Comparison of ENCODE assay signal across 9 cellular contexts in the genomic region with DNA sequence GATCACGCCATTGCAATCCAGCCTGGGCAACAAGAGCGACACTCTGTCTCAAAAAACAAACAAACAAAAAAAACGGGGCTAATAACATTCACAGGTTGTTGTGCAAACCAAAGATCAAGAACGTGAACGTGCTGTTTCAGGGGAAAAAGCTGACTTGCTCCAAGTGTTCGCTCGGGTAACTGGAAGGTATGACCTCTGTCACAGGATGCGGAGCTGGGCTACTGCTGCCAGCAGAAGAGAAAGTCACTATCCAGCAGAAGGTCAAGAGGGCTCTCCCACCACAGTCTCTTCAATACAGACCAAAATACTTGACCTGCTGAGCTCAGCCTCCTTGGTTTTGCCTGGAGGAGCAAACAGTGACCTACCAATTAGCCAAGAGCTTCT. TPM values are rescaled to one million over a fixed set of nuclear protein-coding genes. Genes with fewer than 3 reads are reported as not detected.
DNase-seq lines count a peak whose midpoint lies in the region; ATAC-seq, FAIRE-seq and TF ChIP-seq lines count a peak whose summit lies in the region.
"Had no signal": no experiment of that assay in that cellular context is flagged by ENCODE, and none has a peak within 500 bp of the region (broad histone marks: within the 10 kb centered on the region; RNA-seq: fewer than 3 reads in every experiment).

No MANE protein-coding gene starts in this region.

- H3K9me3 ChIP-seq in A549 (no peaks in the 10 kb centered on the region), ovary (no peaks in the 10 kb centered on the region)

- 75% methylated on average over 8 of the region's 8 CpGs for WGBS in A549 (ENCODE audit: missing lambda C conversion rate)
- WGBS in ovary, 3 donors, result 61 to 66% (median 64%) methylated on average over 8 of the region's 8 CpGs

- no peak for FAIRE-seq in A549 (lab: Jason Lieb, UNC)

- ATAC-seq in A549 (no peak), left ventricle myocardium superior (peak; percentile 55), GM21528 (IDR thresholded peaks at IDR 0.05; ENCODE audit: low FRiP score, unreplicated experiment) (no peak)

- H3K27ac ChIP-seq in A549 (peak overlapping the region; percentile 67 to 83), ovary (peak overlapping the region; percentile 15 to 73)

- intact Hi-C loops in left ventricle myocardium superior (cut with micrococcal nuclease), result loop anchor here (5.0 to 10.0 kb wide), 4 partner anchors 57 to 547 kb away; partner anchors contain the start of gene ABCA1
- intact Hi-C loops in ovary (cut with DNase I), result loop anchor here in 3 of 4 donors (2.0 to 10.0 kb wide), 4 partner anchors 57 to 377 kb away; partner anchors contain the start of genes ABCA1 (in 2 of the 3) and SLC44A1 (in 1 of the 3)

- TF ChIP-seq CTCF in A549 (IDR thresholded peaks at IDR 0.05) (no peak), ovary (IDR thresholded peaks at IDR 0.05) (no peak)

- TF ChIP-seq EP300 in A549 (IDR thresholded peaks at IDR 0.05) (no peak), ovary (IDR thresholded peaks at IDR 0.05) (no peak)

- POLR2A ChIA-PET in A549 (lab: Yijun Ruan, JAX), result interaction anchor here (0.9 to 1.8 kb wide), 4 partner anchors 59 to 196 kb away, joined by 3 to 8 read pairs (median 7); partner anchors contain the start of gene ABCA1

- H3K4me3 ChIP-seq in A549 (no peak overlapping the region), ovary (no peak overlapping the region)

- no peak for TF ChIP-seq RAD21 in A549 (conservative IDR thresholded peaks at IDR 0.05 in 1 of 2, IDR thresholded peaks at IDR 0.05 in 1 of 2)

- H3K27me3 ChIP-seq in ovary, result no peaks in the 10 kb centered on the region

- H3K36me3 ChIP-seq in ovary, result no peaks in the 10 kb centered on the region

- DNase-seq in A549 (ENCODE audit: low read depth in 1 of 2, low spot score in 1 of 2), result no peak
- peak; percentile 17 for DNase-seq in RPMI7951 (ENCODE audit: low read depth)
- no peak for DNase-seq in left ventricle myocardium superior
- DNase-seq in ovary, result no peak
- no peak for DNase-seq in RPMI8226
- DNase-seq in NCI-H1092 treated with DMSO at 0.1 percent for 48 hours (lab: John Stamatoyannopoulos, UW), result no peak
- no peak for DNase-seq in activated CD4-positive, alpha-beta T cell treated with anti-CD3 and anti-CD28 coated beads, Interleukin-2, amount 50 U/mL, for 1 hour
- DNase-seq: activated CD4-positive, alpha-beta T cell treated with anti-CD3 and anti-CD28 coated beads, Interleukin-2, amount 50 U/mL, for 48 hours had no signal

- peak overlapping the region; percentile 54 for H3K4me2 ChIP-seq in A549

- peaks cover 58% of the 10 kb centered on the region for H3K4me1 ChIP-seq in A549
- H3K4me1 ChIP-seq in ovary (ENCODE audit: insufficient read depth), result peaks cover 32% of the 10 kb centered on the region

- CTCF ChIA-PET in A549 (lab: Yijun Ruan, JAX), result interaction anchor here (1.2 to 1.5 kb wide), 2 partner anchors 87 to 547 kb away, joined by 5 to 8 read pairs; no protein-coding TSS in a partner anchor

- TF ChIP-seq POLR2A in A549 (IDR thresholded peaks at IDR 0.05; ENCODE audit: low read length) (no peak), ovary (IDR thresholded peaks at IDR 0.05) (no peak)

TF ChIP-seq in A549, 52 proteins besides CTCF, POLR2A, EP300 and RAD21:
- no peak for TF ChIP-seq BCL3 (IDR thresholded peaks at IDR 0.05)
- TF ChIP-seq ZC3H11A (IDR thresholded peaks at IDR 0.05), result no peak
- TF ChIP-seq CBX2 (IDR thresholded peaks at IDR 0.05; ENCODE audit: borderline replicate concordance, low read depth), result no peak
- no peak for TF ChIP-seq RCOR1 (IDR thresholded peaks at IDR 0.05; ENCODE audit: low read depth, low read length)
- no peak for TF ChIP-seq HOXA7 (CRISPR knock-in tag; IDR thresholded peaks at IDR 0.05)
- no peak for TF ChIP-seq NPAS2 (CRISPR knock-in tag; IDR thresholded peaks at IDR 0.05; ENCODE audit: borderline replicate concordance)
- TF ChIP-seq, protein P1, sequence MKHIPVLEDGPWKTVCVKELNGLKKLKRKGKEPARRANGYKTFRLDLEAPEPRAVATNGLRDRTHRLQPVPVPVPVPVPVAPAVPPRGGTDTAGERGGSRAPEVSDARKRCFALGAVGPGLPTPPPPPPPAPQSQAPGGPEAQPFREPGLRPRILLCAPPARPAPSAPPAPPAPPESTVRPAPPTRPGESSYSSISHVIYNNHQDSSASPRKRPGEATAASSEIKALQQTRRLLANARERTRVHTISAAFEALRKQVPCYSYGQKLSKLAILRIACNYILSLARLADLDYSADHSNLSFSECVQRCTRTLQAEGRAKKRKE (CRISPR knock-in tag; IDR thresholded peaks at IDR 0.05; ENCODE audit: low read depth), result no peak
- TF ChIP-seq JUN (IDR thresholded peaks at IDR 0.05), result no peak
- no peak for TF ChIP-seq HOXB13 (CRISPR knock-in tag; IDR thresholded peaks at IDR 0.05; ENCODE audit: low read depth)

RNA-seq across cellular contexts. Expression of gene ABCA1, which starts 59.7 kb away (rescaled TPM):
- polyA plus RNA-seq in A549 (2011; rRNA removed) (12.0 and 15.5 TPM in 2 replicates), A549 (2017; fragmentation: RNase III; extraction: RNeasy Plus Mini Kit Qiagen cat#74134 plus additional on column Dnase treatment) (3.1 to 5.0 TPM (median 3.6 TPM) in 3 replicates), ovary (10 to 100 TPM in 1 of 2 donors, 1 to 10 TPM in 1; 7.4 to 12.9 TPM)
- 1.3 and 1.4 TPM in 2 replicates for polyA plus RNA-seq in A549 (2012; cell fraction: cytosol; rRNA removed)
- 2.9 and 3.7 TPM in 2 replicates for polyA plus RNA-seq in A549 (2012; cell fraction: nucleus; rRNA removed)
- polyA minus RNA-seq in A549 (2011; rRNA and poly(A)+ RNA removed), result 85.4 and 102 TPM in 2 replicates
- 20.8 TPM in 2 replicates for total RNA-seq in RPMI7951 (2014; rRNA removed; shearing (Covaris generic))
- total RNA-seq in left ventricle myocardium superior (13.0 TPM), ovary (10 to 100 TPM in 6 of 7 donors, 1 to 10 TPM in 1; 7.9 to 24.5 (median 19.4) TPM)
